In the genomic region with DNA sequence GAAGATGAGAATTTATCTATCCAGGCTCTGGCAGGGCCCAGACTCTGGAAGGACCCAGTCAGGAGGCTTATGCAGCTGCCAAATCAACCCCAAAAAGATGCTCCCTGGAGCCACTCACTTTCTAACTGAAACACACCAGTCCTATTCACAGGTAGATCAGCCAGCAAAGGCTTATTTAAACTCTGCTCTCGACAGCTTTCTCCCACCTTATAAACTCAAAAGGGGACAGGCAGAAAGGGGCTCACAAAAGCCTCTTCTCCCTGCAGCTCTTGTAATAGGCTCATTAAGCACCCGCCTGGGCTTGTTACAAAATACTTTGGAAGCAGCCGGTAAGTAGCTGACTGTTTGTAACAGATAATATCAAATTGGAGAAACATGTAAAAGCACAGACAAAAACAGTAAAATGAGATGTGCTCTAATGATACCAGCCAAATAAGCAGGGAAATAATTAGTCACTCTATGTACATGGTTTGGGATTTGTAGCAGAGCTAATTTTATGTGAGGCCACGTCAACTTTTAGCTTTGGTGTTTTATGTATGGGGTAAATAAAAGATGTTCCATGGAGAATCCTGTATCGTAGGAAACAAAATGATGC, we compare ENCODE assay signal across 1 cellular context.
TF ChIP-seq lines count a peak whose summit lies in the region.

No MANE protein-coding gene starts in this region.

TF ChIP-seq in GM23338, 12 proteins besides CTCF, POLR2A, EP300 and RAD21 (continued from another document):
- no peak for TF ChIP-seq ZNF462 (CRISPR knock-in tag; IDR thresholded peaks at IDR 0.05)
